ENCODE assay signal across 22 cellular contexts in genomic region chrX:75131973-75132627, GRCh38.
"Had no signal": no experiment of that assay in that cellular context is flagged by ENCODE, and none has a peak within 500 bp of the region (broad histone marks: within the 10 kb centered on the region; RNA-seq: fewer than 3 reads in every experiment).

No MANE protein-coding gene starts in this region.

- H3K36me3 Mint-ChIP-seq: natural killer cell had no signal

- H3K9me3 Mint-ChIP-seq: activated B cell treated with CpG ODN at 0.5 μM for 24 hours; activated CD8-positive, alpha-beta T cell treated with anti-CD3 and anti-CD28 coated beads for 36 hours; activated naive CD4-positive, alpha-beta T cell treated with anti-CD3 and anti-CD28 coated beads, Interleukin-2, amount 50 U/mL, for 72 hours; central memory CD8-positive, alpha-beta T cell; natural killer cell; stimulated activated naive CD8-positive, alpha-beta T cell treated with anti-CD3 and anti-CD28 coated beads, Interleukin-15, amount 100 ng/mL, for 72 hours had no signal

- H3K27ac ChIP-seq: body of pancreas, coronary artery, prostate gland, thyroid gland had no signal

- H3K4me3 Mint-ChIP-seq: activated B cell treated with CpG ODN at 0.5 μM for 24 hours; activated CD8-positive, alpha-beta T cell treated with anti-CD3 and anti-CD28 coated beads for 36 hours; central memory CD8-positive, alpha-beta T cell; natural killer cell had no signal

- ATAC-seq: activated naive CD4-positive, alpha-beta T cell treated with anti-CD3 and anti-CD28 coated beads, Interleukin-2, amount 50 U/mL, for 72 hours; body of pancreas; left lobe of liver; natural killer cell had no signal

- H3K9me3 ChIP-seq: body of pancreas, prostate gland, thyroid gland had no signal

- DNase-seq: activated B cell treated with CpG ODN at 0.5 μM for 24 hours; activated CD4-positive, alpha-beta T cell treated with anti-CD3 and anti-CD28 coated beads for 48 hours; activated CD8-positive, alpha-beta memory T cell treated with anti-CD3 and anti-CD28 coated beads, Interleukin-2, amount 50 U/mL, for 4 hours; activated gamma-delta T cell; activated T-cell treated with anti-CD3 and anti-CD28 coated beads, Interleukin-2, amount 50 U/mL, for 48 hours; body of pancreas; effector CD4-positive, alpha-beta T cell; foreskin fibroblast; glutamatergic neuron; mesenchymal stem cell; natural killer cell; stimulated activated CD4-positive, alpha-beta T cell treated with anti-CD3 and anti-CD28 coated beads, Interleukin-1b, Interleukin-23, amount 100 ng/mL, for 48 hours; SW 1271; thyroid gland had no signal

- H3K27me3 ChIP-seq: body of pancreas, thyroid gland had no signal

- FAIRE-seq: TTC549 had no signal

- H3K27me3 Mint-ChIP-seq: activated B cell treated with CpG ODN at 0.5 μM for 24 hours; activated CD8-positive, alpha-beta T cell treated with anti-CD3 and anti-CD28 coated beads for 36 hours; central memory CD8-positive, alpha-beta T cell; stimulated activated naive CD8-positive, alpha-beta T cell treated with anti-CD3 and anti-CD28 coated beads, Interleukin-15, amount 100 ng/mL, for 72 hours had no signal

- H3K4me1 ChIP-seq: body of pancreas, prostate gland, thyroid gland had no signal

- H3K36me3 ChIP-seq: prostate gland, thyroid gland had no signal

- H3K4me3 ChIP-seq: body of pancreas, coronary artery, prostate gland, thyroid gland had no signal

- H3K27ac Mint-ChIP-seq: activated B cell treated with CpG ODN at 0.5 μM for 24 hours; natural killer cell; stimulated activated naive CD8-positive, alpha-beta T cell treated with anti-CD3 and anti-CD28 coated beads, Interleukin-15, amount 100 ng/mL, for 72 hours had no signal
